In genomic region chr18:657998-658946, GRCh38 we compare ENCODE assay signal across 1 cellular context.
TF ChIP-seq lines count a peak whose summit lies in the region.

No MANE protein-coding gene starts in this region.

TF ChIP-seq in HepG2, 621 proteins besides CTCF, POLR2A, EP300 and RAD21 (continued from another document and continues in another):
- peak; percentile 47; the same call in 1 of the 2 replicates for TF ChIP-seq MIER3 (CRISPR knock-in tag; IDR thresholded peaks at IDR 0.05; ENCODE audit: borderline replicate concordance)
- peak; percentile 30; the same call in 1 of the 2 replicates for TF ChIP-seq YEATS2 (CRISPR knock-in tag; IDR thresholded peaks at IDR 0.05; ENCODE audit: borderline replicate concordance)
- TF ChIP-seq SP5 (CRISPR knock-in tag; IDR thresholded peaks at IDR 0.05; ENCODE audit: borderline replicate concordance, low read depth), result peak; percentile 83
- TF ChIP-seq ZNF790 (CRISPR knock-in tag; IDR thresholded peaks at IDR 0.05; ENCODE audit: borderline replicate concordance), result no peak
- no peak for TF ChIP-seq U2AF1 (optimal IDR thresholded peaks at IDR 0.05; ENCODE audit: low read depth, low read length)
- 0 out of 2 replicates have a peak, but pooled peaks have one; percentile 41 for TF ChIP-seq XBP1 (CRISPR knock-in tag; IDR thresholded peaks at IDR 0.05)
- peak; percentile 90 for TF ChIP-seq HNRNPLL (IDR thresholded peaks at IDR 0.05; ENCODE audit: low read depth, low read length, poor library complexity, severe bottlenecking)
- no peak for TF ChIP-seq ZNF282 (IDR thresholded peaks at IDR 0.05; ENCODE audit: partially characterized antibody)
- no peak for TF ChIP-seq TBP (CRISPR knock-in tag; IDR thresholded peaks at IDR 0.05)
- TF ChIP-seq REL (CRISPR knock-in tag; conservative IDR thresholded peaks at IDR 0.05), result peak; percentile 2; the same call in 1 of the 2 replicates
- no peak for TF ChIP-seq CEBPZ (IDR thresholded peaks at IDR 0.05; ENCODE audit: low read length)
- TF ChIP-seq FOXJ3 (CRISPR knock-in tag; IDR thresholded peaks at IDR 0.05; ENCODE audit: borderline replicate concordance), result no peak
- TF ChIP-seq ZNF446 (CRISPR knock-in tag; IDR thresholded peaks at IDR 0.05), result no peak
- TF ChIP-seq KMT2B (CRISPR knock-in tag; IDR thresholded peaks at IDR 0.05), result peak; percentile 69
- peak; percentile 29; the same call in 1 of the 2 replicates for TF ChIP-seq ATF6 (CRISPR knock-in tag; conservative IDR thresholded peaks at IDR 0.05)
- 0 out of 2 replicates have a peak, but pooled peaks have one; percentile 15 for TF ChIP-seq TBX3 (IDR thresholded peaks at IDR 0.05; ENCODE audit: borderline replicate concordance)
- no peak for TF ChIP-seq ZNF230 (CRISPR knock-in tag; IDR thresholded peaks at IDR 0.05)
- TF ChIP-seq ZNF83 (CRISPR knock-in tag; IDR thresholded peaks at IDR 0.05; ENCODE audit: borderline replicate concordance), result no peak
- 0 out of 2 replicates have a peak, but pooled peaks have one; percentile 50 for TF ChIP-seq TERF1 (CRISPR knock-in tag; IDR thresholded peaks at IDR 0.05)
- TF ChIP-seq ZNF775 (CRISPR knock-in tag; IDR thresholded peaks at IDR 0.05; ENCODE audit: borderline replicate concordance), result no peak
- TF ChIP-seq ZNF773 (CRISPR knock-in tag; IDR thresholded peaks at IDR 0.05; ENCODE audit: borderline replicate concordance), result no peak
- TF ChIP-seq RFX5 (IDR thresholded peaks at IDR 0.05; ENCODE audit: low read depth, low read length), result no peak
- TF ChIP-seq HOXD1 (CRISPR knock-in tag; IDR thresholded peaks at IDR 0.05), result no peak; the same call in 1 of the 2 replicates
- 0 out of 2 replicates have a peak, but pooled peaks have one; percentile 21 for TF ChIP-seq MIER2 (CRISPR knock-in tag; IDR thresholded peaks at IDR 0.05)
- TF ChIP-seq ZNF629 (CRISPR knock-in tag; conservative IDR thresholded peaks at IDR 0.05), result peak; percentile 23; the same call in 1 of the 2 replicates
- TF ChIP-seq ARHGAP35 (CRISPR knock-in tag; IDR thresholded peaks at IDR 0.05; ENCODE audit: borderline replicate concordance), result no peak
- TF ChIP-seq KAT2B (IDR thresholded peaks at IDR 0.05; ENCODE audit: borderline replicate concordance, low read depth, low read length), result no peak
- no peak for TF ChIP-seq LCORL (IDR thresholded peaks at IDR 0.05)
- peak; percentile 47; the same call in 1 of the 2 replicates for TF ChIP-seq LCORL (CRISPR knock-in tag; IDR thresholded peaks at IDR 0.05)
- no peak for TF ChIP-seq ZZZ3 (CRISPR knock-in tag; IDR thresholded peaks at IDR 0.05; ENCODE audit: borderline replicate concordance)
- TF ChIP-seq ZNF687 (CRISPR knock-in tag; IDR thresholded peaks at IDR 0.05), result peak; percentile 69
- no peak for TF ChIP-seq ZNF496 (CRISPR knock-in tag; IDR thresholded peaks at IDR 0.05; ENCODE audit: insufficient replicate concordance)
- no peak for TF ChIP-seq TOE1 (CRISPR knock-in tag; IDR thresholded peaks at IDR 0.05)
- no peak for TF ChIP-seq ZNF382 (CRISPR knock-in tag; IDR thresholded peaks at IDR 0.05; ENCODE audit: borderline replicate concordance)
- TF ChIP-seq FOSL1 (CRISPR knock-in tag; IDR thresholded peaks at IDR 0.05; ENCODE audit: borderline replicate concordance), result no peak
- peak; percentile 58; the same call in 1 of the 2 replicates for TF ChIP-seq RERE (CRISPR knock-in tag; IDR thresholded peaks at IDR 0.05; ENCODE audit: low read depth)
- TF ChIP-seq ZNF20 (CRISPR knock-in tag; IDR thresholded peaks at IDR 0.05), result no peak
- no peak; the same call in none of the 2 replicates for TF ChIP-seq ZNF317 (CRISPR knock-in tag; IDR thresholded peaks at IDR 0.05)
- no peak for TF ChIP-seq MATR3 (CRISPR knock-in tag; IDR thresholded peaks at IDR 0.05)
- TF ChIP-seq TBX2 (CRISPR knock-in tag; IDR thresholded peaks at IDR 0.05; ENCODE audit: borderline replicate concordance), result peak; percentile 86; the same call in 1 of the 2 replicates
- no peak for TF ChIP-seq ELF4 (CRISPR knock-in tag; IDR thresholded peaks at IDR 0.05; ENCODE audit: borderline replicate concordance)
- no peak for TF ChIP-seq MLX (CRISPR knock-in tag; IDR thresholded peaks at IDR 0.05)
- no peak for TF ChIP-seq SMAD3 (CRISPR knock-in tag; IDR thresholded peaks at IDR 0.05)
- no peak for TF ChIP-seq SRSF9 (IDR thresholded peaks at IDR 0.05; ENCODE audit: borderline replicate concordance, insufficient read depth, low read depth, low read length, poor library complexity, severe bottlenecking)
- no peak for TF ChIP-seq TGIF2 (CRISPR knock-in tag; IDR thresholded peaks at IDR 0.05)
- TF ChIP-seq SIX4 (CRISPR knock-in tag; IDR thresholded peaks at IDR 0.05), result peak; percentile 8; the same call in 1 of the 2 replicates
- peak; percentile 55; the same call in 1 of the 2 replicates for TF ChIP-seq MTA1 (CRISPR knock-in tag; IDR thresholded peaks at IDR 0.05; ENCODE audit: borderline replicate concordance)
